1 cellular context compared by ENCODE assay signal in the genomic region with DNA sequence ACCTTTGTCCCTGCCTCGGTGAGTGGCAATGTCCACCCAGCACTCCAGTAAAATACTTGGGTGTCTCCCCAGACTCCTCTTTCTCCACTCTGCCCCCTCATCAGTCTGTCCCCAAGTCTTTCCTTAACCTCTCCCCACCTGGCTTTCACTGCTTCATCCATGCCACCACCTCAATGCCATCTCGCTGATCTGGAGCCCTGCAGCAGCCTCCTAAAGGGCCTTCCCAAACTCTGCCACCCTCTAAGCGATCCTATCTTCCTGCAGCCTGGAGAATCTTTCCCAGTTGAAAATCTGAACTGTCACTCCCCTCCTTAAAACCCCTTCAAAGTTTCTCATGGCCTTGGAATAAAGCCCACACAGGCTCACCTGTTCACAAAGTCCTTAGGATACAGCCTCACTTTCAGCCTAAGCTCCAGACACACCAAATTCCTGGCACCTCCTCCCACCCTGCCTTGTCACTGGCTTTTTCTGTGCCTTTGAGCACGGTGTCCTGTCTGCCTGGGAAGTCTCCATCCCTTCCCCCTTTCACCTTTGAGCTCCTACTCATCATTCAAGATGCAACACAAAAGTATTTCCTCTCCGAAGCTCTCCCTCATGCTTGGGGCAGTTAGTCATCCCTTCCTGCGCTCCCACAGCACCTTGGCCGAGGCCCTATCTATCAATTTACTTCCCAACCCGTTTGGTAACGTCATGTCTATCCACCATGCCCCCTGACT.
TF ChIP-seq lines count a peak whose summit lies in the region.

No MANE protein-coding gene starts in this region.

TF ChIP-seq in HEK293, 187 proteins besides CTCF, POLR2A, EP300 and RAD21 (continued from another document):
- no peak for TF ChIP-seq ZNF580 (tag by site-specific recombination; IDR thresholded peaks at IDR 0.05)
- TF ChIP-seq ZBTB21 (tag by site-specific recombination; IDR thresholded peaks at IDR 0.05): no peak
